Comparison of ENCODE assay signal across 27 cellular contexts in the genomic region with DNA sequence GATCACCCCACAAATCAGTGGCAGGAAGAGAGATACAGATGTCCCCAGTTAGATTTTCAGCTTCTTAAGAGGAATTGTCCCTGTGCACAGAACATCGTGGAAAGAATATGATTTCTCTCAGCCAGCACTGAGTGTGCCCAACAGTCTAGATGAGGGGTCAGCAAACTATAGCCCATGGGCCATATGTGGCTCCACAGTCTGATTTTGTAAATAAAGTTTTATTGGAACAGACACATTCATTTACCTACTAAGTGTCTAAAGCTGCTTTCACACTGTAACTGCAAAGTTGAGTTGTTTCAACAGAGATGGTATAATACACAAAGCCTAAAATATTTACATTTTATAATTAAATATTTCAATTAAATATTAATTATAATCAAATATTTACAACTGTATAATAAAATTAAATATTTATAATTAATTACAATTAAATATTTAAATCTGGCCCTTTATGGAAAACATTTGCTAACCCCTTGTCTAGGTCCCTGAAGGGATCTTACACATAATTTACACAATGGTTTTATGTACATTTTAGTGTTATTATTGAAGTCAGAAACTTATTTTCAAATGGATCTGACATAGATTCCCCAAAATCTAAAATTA.
"Had no signal": no experiment of that assay in that cellular context is flagged by ENCODE, and none has a peak within 500 bp of the region (broad histone marks: within the 10 kb centered on the region; RNA-seq: fewer than 3 reads in every experiment).

No MANE protein-coding gene starts in this region.

- H3K27ac Mint-ChIP-seq: activated CD4-positive, alpha-beta memory T cell treated with anti-CD3 and anti-CD28 coated beads, Interleukin-2, amount 10 ng/mL, durations not matched to agents 7 days and 5 days; activated CD4-positive, alpha-beta T cell treated with anti-CD3 and anti-CD28 coated beads for 36 hours; activated naive CD4-positive, alpha-beta T cell treated with anti-CD3 and anti-CD28 coated beads, Interleukin-2, amount 50 U/mL, for 24 hours had no signal

- H3K27me3 ChIP-seq: ascending aorta, body of pancreas, MG63 had no signal

- H3K4me3 ChIP-seq: ascending aorta, body of pancreas, MG63, SK-N-MC had no signal

- H3K4me1 Mint-ChIP-seq: activated CD4-positive, alpha-beta memory T cell treated with anti-CD3 and anti-CD28 coated beads, Interleukin-2, amount 10 ng/mL, durations not matched to agents 7 days and 5 days; activated CD4-positive, alpha-beta T cell treated with anti-CD3 and anti-CD28 coated beads for 36 hours; activated naive CD4-positive, alpha-beta T cell treated with anti-CD3 and anti-CD28 coated beads, Interleukin-2, amount 50 U/mL, for 24 hours had no signal

- H3K4me1 ChIP-seq: ascending aorta, body of pancreas had no signal

- H3K9me3 ChIP-seq: ascending aorta, body of pancreas, MG63 had no signal

- H3K4me3 Mint-ChIP-seq: activated CD4-positive, alpha-beta memory T cell treated with anti-CD3 and anti-CD28 coated beads, Interleukin-2, amount 10 ng/mL, durations not matched to agents 7 days and 5 days; activated CD4-positive, alpha-beta T cell treated with anti-CD3 and anti-CD28 coated beads for 36 hours; activated naive CD4-positive, alpha-beta T cell treated with anti-CD3 and anti-CD28 coated beads, Interleukin-2, amount 50 U/mL, for 24 hours had no signal

- FAIRE-seq: bronchial epithelial cell had no signal

- H3K36me3 Mint-ChIP-seq: activated naive CD4-positive, alpha-beta T cell treated with anti-CD3 and anti-CD28 coated beads, Interleukin-2, amount 50 U/mL, for 24 hours had no signal

- H3K9me3 Mint-ChIP-seq: activated CD4-positive, alpha-beta memory T cell treated with anti-CD3 and anti-CD28 coated beads, Interleukin-2, amount 10 ng/mL, durations not matched to agents 7 days and 5 days; activated naive CD4-positive, alpha-beta T cell treated with anti-CD3 and anti-CD28 coated beads, Interleukin-2, amount 50 U/mL, for 24 hours had no signal

- ATAC-seq: activated CD4-positive, alpha-beta T cell treated with anti-CD3 and anti-CD28 coated beads for 36 hours; body of pancreas; Right ventricle myocardium inferior had no signal

- DNase-seq: activated CD4-positive, alpha-beta T cell treated with anti-CD3 and anti-CD28 coated beads for 36 hours; activated CD4-positive, alpha-beta T cell treated with anti-CD3 and anti-CD28 coated beads, Interleukin-2, amount 50 U/mL, for 1 hour; activated CD8-positive, alpha-beta memory T cell treated with anti-CD3 and anti-CD28 coated beads, Interleukin-2, amount 50 U/mL, for 4 hours; activated effector memory CD4-positive, alpha-beta T cell treated with Interleukin-2 at 50 U/mL for 16 hours; activated naive CD4-positive, alpha-beta T cell; activated T-cell treated with anti-CD3 and anti-CD28 coated beads, Interleukin-2, amount 50 U/mL, for 1 hour; body of pancreas; MG63; MV-4-11; NCI-H1092 treated with DMSO at 0.1 percent for 48 hours; NCI-H1417 treated with DMSO at 0.1 percent for 48 hours; NCI-H1694; NCI-H2029; NCI-H2107; NCI-H2171 treated with DMSO at 0.1 percent for 48 hours; NCI-H226; NCI-H526; NCI-H774; RPMI8226; T-helper 1 cell had no signal

- H3K27ac ChIP-seq: ascending aorta, body of pancreas, SK-N-MC, VCaP had no signal

- H3K36me3 ChIP-seq: ascending aorta, MG63 had no signal
